Comparison of ENCODE assay signal across 11 cellular contexts in genomic region chr2:65297544-65297943, GRCh38.
"Had no signal": no experiment of that assay in that cellular context is flagged by ENCODE, and none has a peak within 500 bp of the region (broad histone marks: within the 10 kb centered on the region; RNA-seq: fewer than 3 reads in every experiment).

No MANE protein-coding gene starts in this region.

- H3K27ac ChIP-seq: GM23248 had no signal

- DNase-seq: GM23248, GOT3, H7, H9, HCEC 1CT, HFFc6 had no signal

- ATAC-seq: GM23338, HCT116 had no signal

- H3K36me3 ChIP-seq: HAP-1 had no signal

- H3K4me1 ChIP-seq: HAP-1 had no signal

- H2AFZ ChIP-seq: GM23248, GM23338 had no signal

- H3K27ac Mint-ChIP-seq: GM23338, H9, HFFc6 had no signal

- H3K4me2 ChIP-seq: GM23338 had no signal

- H3K9me3 Mint-ChIP-seq: GM23338, H9, HFFc6 had no signal

- H3K9me3 ChIP-seq: HAP-1 had no signal

- FAIRE-seq: H1, H54 had no signal

- H3K4me3 Mint-ChIP-seq: GM23338, H9, HFFc6 had no signal

- H3K4me3 ChIP-seq: GM23248, GM23338, HAP-1 had no signal

- H3K9ac ChIP-seq: GM23248 had no signal
